Comparison of ENCODE assay signal across 15 cellular contexts in genomic region chr7:76050545-76050944, GRCh38. TPM values are rescaled to one million over a fixed set of nuclear protein-coding genes. Genes with fewer than 3 reads are reported as not detected.
A peak's percentile ranks its signal among the peaks of the same experiment; 100 is the strongest.
DNase-seq lines count a peak whose midpoint lies in the region; ATAC-seq and TF ChIP-seq lines count a peak whose summit lies in the region.
"Had no signal": no experiment of that assay in that cellular context is flagged by ENCODE, and none has a peak within 500 bp of the region (broad histone marks: within the 10 kb centered on the region; RNA-seq: fewer than 3 reads in every experiment).

No MANE protein-coding gene starts in this region.

- no peak for ATAC-seq in stimulated activated naive CD8-positive, alpha-beta T cell treated with anti-CD3 and anti-CD28 coated beads, Interleukin-15, amount 100 ng/mL, for 72 hours
- ATAC-seq in HG02938 (IDR thresholded peaks at IDR 0.05; ENCODE audit: unreplicated experiment), result no peak
- ATAC-seq: activated CD4-positive, CD25-positive, alpha-beta regulatory T cell treated with anti-CD3 and anti-CD28 coated beads, Interleukin-2, amount 50 U/mL, for 24 hours; T-cell had no signal

- no peaks in the 10 kb centered on the region for H3K27me3 Mint-ChIP-seq in activated naive CD4-positive, alpha-beta T cell treated with anti-CD3 and anti-CD28 coated beads, Interleukin-2, amount 50 U/mL, for 24 hours
- H3K27me3 Mint-ChIP-seq in activated CD4-positive, alpha-beta memory T cell treated with anti-CD3 and anti-CD28 coated beads, Interleukin-2, amount 10 ng/mL, durations not matched to agents 7 days and 5 days, result no peaks in the 10 kb centered on the region
- H3K27me3 Mint-ChIP-seq in glutamatergic neuron (ENCODE audit: unreplicated experiment), result peaks cover 3% of the 10 kb centered on the region
- H3K27me3 Mint-ChIP-seq in stimulated activated naive CD8-positive, alpha-beta T cell treated with anti-CD3 and anti-CD28 coated beads, Interleukin-15, amount 100 ng/mL, for 72 hours, result no peaks in the 10 kb centered on the region
- H3K27me3 Mint-ChIP-seq: T-cell had no signal

- H3K27ac ChIP-seq in caudate nucleus (ENCODE audit: low read depth, low read length), result no peak overlapping the region
- H3K27ac ChIP-seq: colonic mucosa, epithelial cell of prostate, right atrium auricular region had no signal

- peak overlapping the region; percentile 12 for H3K4me3 Mint-ChIP-seq in activated naive CD4-positive, alpha-beta T cell treated with anti-CD3 and anti-CD28 coated beads, Interleukin-2, amount 50 U/mL, for 24 hours
- H3K4me3 Mint-ChIP-seq in activated CD4-positive, alpha-beta memory T cell treated with anti-CD3 and anti-CD28 coated beads, Interleukin-2, amount 10 ng/mL, durations not matched to agents 7 days and 5 days, result no peak overlapping the region
- H3K4me3 Mint-ChIP-seq in glutamatergic neuron (ENCODE audit: unreplicated experiment), result no peak overlapping the region
- peak overlapping the region; percentile 1 to 6 for H3K4me3 Mint-ChIP-seq in stimulated activated naive CD8-positive, alpha-beta T cell treated with anti-CD3 and anti-CD28 coated beads, Interleukin-15, amount 100 ng/mL, for 72 hours

- H3K9me3 Mint-ChIP-seq in activated naive CD4-positive, alpha-beta T cell treated with anti-CD3 and anti-CD28 coated beads, Interleukin-2, amount 50 U/mL, for 24 hours, result no peaks in the 10 kb centered on the region
- no peaks in the 10 kb centered on the region for H3K9me3 Mint-ChIP-seq in activated CD4-positive, alpha-beta memory T cell treated with anti-CD3 and anti-CD28 coated beads, Interleukin-2, amount 10 ng/mL, durations not matched to agents 7 days and 5 days
- peaks cover 6% of the 10 kb centered on the region for H3K9me3 Mint-ChIP-seq in glutamatergic neuron (ENCODE audit: unreplicated experiment)
- H3K9me3 Mint-ChIP-seq in stimulated activated naive CD8-positive, alpha-beta T cell treated with anti-CD3 and anti-CD28 coated beads, Interleukin-15, amount 100 ng/mL, for 72 hours, result no peaks in the 10 kb centered on the region
- H3K9me3 Mint-ChIP-seq: T-cell had no signal

- H3K4me1 Mint-ChIP-seq in activated naive CD4-positive, alpha-beta T cell treated with anti-CD3 and anti-CD28 coated beads, Interleukin-2, amount 50 U/mL, for 24 hours, result peaks cover 37% of the 10 kb centered on the region
- H3K4me1 Mint-ChIP-seq in activated CD4-positive, alpha-beta memory T cell treated with anti-CD3 and anti-CD28 coated beads, Interleukin-2, amount 10 ng/mL, durations not matched to agents 7 days and 5 days, result peaks cover 59% of the 10 kb centered on the region
- peaks cover 2% of the 10 kb centered on the region for H3K4me1 Mint-ChIP-seq in glutamatergic neuron (ENCODE audit: low read depth, unreplicated experiment)
- peaks cover 53% of the 10 kb centered on the region for H3K4me1 Mint-ChIP-seq in stimulated activated naive CD8-positive, alpha-beta T cell treated with anti-CD3 and anti-CD28 coated beads, Interleukin-15, amount 100 ng/mL, for 72 hours

- peaks cover 12% of the 10 kb centered on the region for H3K36me3 Mint-ChIP-seq in activated naive CD4-positive, alpha-beta T cell treated with anti-CD3 and anti-CD28 coated beads, Interleukin-2, amount 50 U/mL, for 24 hours
- H3K36me3 Mint-ChIP-seq in activated CD4-positive, alpha-beta memory T cell treated with anti-CD3 and anti-CD28 coated beads, Interleukin-2, amount 10 ng/mL, durations not matched to agents 7 days and 5 days (ENCODE audit: low read depth), result peaks cover 42% of the 10 kb centered on the region
- no peaks in the 10 kb centered on the region for H3K36me3 Mint-ChIP-seq in glutamatergic neuron (ENCODE audit: unreplicated experiment)

- no peak for TF ChIP-seq CTCF in glutamatergic neuron (IDR thresholded peaks at IDR 0.05; ENCODE audit: partially characterized antibody, unreplicated experiment)

- POLR2A ChIA-PET in activated CD4-positive, alpha-beta memory T cell treated with anti-CD3 and anti-CD28 coated beads, Interleukin-2, amount 10 ng/mL, durations not matched to agents 7 days and 5 days (lab: Charles Lee), result interaction anchor here (1.0 kb wide), 1 partner anchor 135 kb away, joined by 4 read pairs; no protein-coding TSS in a partner anchor

- DNase-seq in activated naive CD4-positive, alpha-beta T cell treated with anti-CD3 and anti-CD28 coated beads, Interleukin-2, amount 50 U/mL, for 16 hours, result no peak
- no peak for DNase-seq in activated CD4-positive, alpha-beta memory T cell treated with anti-CD3 and anti-CD28 coated beads, Interleukin-2, amount 10 ng/mL, durations not matched to agents 7 days and 5 days
- no peak for DNase-seq in glutamatergic neuron
- no peak for DNase-seq in stimulated activated naive CD8-positive, alpha-beta T cell treated with anti-CD3 and anti-CD28 coated beads, Interleukin-15, amount 100 ng/mL, for 72 hours
- no peak for DNase-seq in caudate nucleus (lab: John Stamatoyannopoulos, UW)
- no peak for DNase-seq in NCI-H1694 treated with DMSO at 0.1 percent for 48 hours (lab: John Stamatoyannopoulos, UW)
- DNase-seq: colonic mucosa, KBM-7, NCI-H1105 treated with DMSO at 0.1 percent for 48 hours, T-cell had no signal

- no peak overlapping the region for H3K27ac Mint-ChIP-seq in activated naive CD4-positive, alpha-beta T cell treated with anti-CD3 and anti-CD28 coated beads, Interleukin-2, amount 50 U/mL, for 24 hours
- peak overlapping the region; percentile 47 for H3K27ac Mint-ChIP-seq in activated CD4-positive, alpha-beta memory T cell treated with anti-CD3 and anti-CD28 coated beads, Interleukin-2, amount 10 ng/mL, durations not matched to agents 7 days and 5 days
- H3K27ac Mint-ChIP-seq in glutamatergic neuron (ENCODE audit: unreplicated experiment), result peak overlapping the region; percentile 36
- peak overlapping the region; percentile 0 to 16 for H3K27ac Mint-ChIP-seq in stimulated activated naive CD8-positive, alpha-beta T cell treated with anti-CD3 and anti-CD28 coated beads, Interleukin-15, amount 100 ng/mL, for 72 hours

- CTCF ChIA-PET in activated CD4-positive, alpha-beta memory T cell treated with anti-CD3 and anti-CD28 coated beads, Interleukin-2, amount 10 ng/mL, durations not matched to agents 7 days and 5 days (lab: Charles Lee), result no interaction called here

RNA-seq across cellular contexts. Expression of gene MDH2, which starts 2.6 kb away (rescaled TPM):
- 100 to 1,000 TPM; 159 to 161 TPM for total RNA-seq in activated CD4-positive, alpha-beta memory T cell treated with anti-CD3 and anti-CD28 coated beads, Interleukin-2, amount 10 ng/mL, durations not matched to agents 7 days and 5 days
- total RNA-seq in glutamatergic neuron (ENCODE audit: unreplicated experiment), result 126 TPM

RNA-seq across cellular contexts. Expression of gene STYXL1, which starts 2.7 kb away (rescaled TPM):
- total RNA-seq in activated CD4-positive, alpha-beta memory T cell treated with anti-CD3 and anti-CD28 coated beads, Interleukin-2, amount 10 ng/mL, durations not matched to agents 7 days and 5 days, result 10 to 100 TPM; 37.3 to 40.4 TPM
- total RNA-seq in glutamatergic neuron (ENCODE audit: unreplicated experiment), result 41.8 TPM

RNA-seq across cellular contexts. Expression of gene TMEM120A, which starts 56.1 kb away (rescaled TPM):
- total RNA-seq in activated CD4-positive, alpha-beta memory T cell treated with anti-CD3 and anti-CD28 coated beads, Interleukin-2, amount 10 ng/mL, durations not matched to agents 7 days and 5 days, result 10 to 100 TPM; 34.3 to 34.9 TPM
- 26.4 TPM for total RNA-seq in glutamatergic neuron (ENCODE audit: unreplicated experiment)

Comparison
In these comparisons a context has a peak if more than half of its experiments do, and no peak if none do; other contexts are left out.
1. H3K4me3 Mint-ChIP-seq: peak in activated naive CD4-positive, alpha-beta T cell treated with anti-CD3 and anti-CD28 coated beads, Interleukin-2, amount 50 U/mL, for 24 hours (single experiment) and stimulated activated naive CD8-positive, alpha-beta T cell treated with anti-CD3 and anti-CD28 coated beads, Interleukin-15, amount 100 ng/mL, for 72 hours (2 of 2); none in activated CD4-positive, alpha-beta memory T cell treated with anti-CD3 and anti-CD28 coated beads, Interleukin-2, amount 10 ng/mL, durations not matched to agents 7 days and 5 days (single experiment) and glutamatergic neuron (single experiment).